14 cellular contexts compared by ENCODE assay signal in genomic region chr2:229779650-229780049, GRCh38.
"Had no signal": no experiment of that assay in that cellular context is flagged by ENCODE, and none has a peak within 500 bp of the region (broad histone marks: within the 10 kb centered on the region; RNA-seq: fewer than 3 reads in every experiment).

No MANE protein-coding gene starts in this region.

- H3K9me3 Mint-ChIP-seq: endodermal cell; stimulated activated memory B cell treated with anti-CD40 and anti-IgM and Interleukin-4, amounts not matched to agents 10 μg/mL and 1 μg/mL and 100 μg/mL, for 72 hours had no signal

- H3K27me3 Mint-ChIP-seq: activated naive CD8-positive, alpha-beta T cell; stimulated activated memory B cell treated with anti-CD40 and anti-IgM and Interleukin-4, amounts not matched to agents 10 μg/mL and 1 μg/mL and 100 μg/mL, for 72 hours had no signal

- H3K27me3 ChIP-seq: brain microvascular endothelial cell, esophagus muscularis mucosa, ovary, tibial nerve had no signal

- H3K27ac ChIP-seq: brain microvascular endothelial cell, esophagus muscularis mucosa, ovary, skin epidermis, tibial nerve had no signal

- H3K36me3 ChIP-seq: ovary had no signal

- H3K27ac Mint-ChIP-seq: stimulated activated memory B cell treated with anti-CD40 and anti-IgM and Interleukin-4, amounts not matched to agents 10 μg/mL and 1 μg/mL and 100 μg/mL, for 72 hours had no signal

- H3K9me3 ChIP-seq: esophagus muscularis mucosa, ovary, tibial nerve had no signal

- H3K4me3 ChIP-seq: esophagus muscularis mucosa, ovary, skin epidermis, tibial nerve had no signal

- ATAC-seq: left lobe of liver; stimulated activated memory B cell treated with anti-CD40 and anti-IgM and Interleukin-4, amounts not matched to agents 10 μg/mL and 1 μg/mL and 100 μg/mL, for 72 hours had no signal

- DNase-seq: activated T-cell treated with anti-CD3 and anti-CD28 coated beads for 4 hours, brain microvascular endothelial cell, cerebellar nuclear complex, dermis blood vessel endothelial cell, endodermal cell, ovary, retina, T-helper 9 cell had no signal

- H3K4me3 Mint-ChIP-seq: activated naive CD8-positive, alpha-beta T cell; endodermal cell; stimulated activated memory B cell treated with anti-CD40 and anti-IgM and Interleukin-4, amounts not matched to agents 10 μg/mL and 1 μg/mL and 100 μg/mL, for 72 hours had no signal
